ENCODE assay signal across 13 cellular contexts in genomic region chr18:57666818-57667497, GRCh38. TPM values are rescaled to one million over a fixed set of nuclear protein-coding genes. Genes with fewer than 3 reads are reported as not detected.
DNase-seq lines count a peak whose midpoint lies in the region; ATAC-seq and TF ChIP-seq lines count a peak whose summit lies in the region.
"Had no signal": no experiment of that assay in that cellular context is flagged by ENCODE, and none has a peak within 500 bp of the region (broad histone marks: within the 10 kb centered on the region; RNA-seq: fewer than 3 reads in every experiment).

No MANE protein-coding gene starts in this region.

- 83 to 95% methylated on average over 6 of the region's 6 CpGs for WGBS in sigmoid colon, 2 donors

- H3K27ac ChIP-seq in BLaER1 treated with 17β-estradiol and CSF1 and Interleukin-3, amounts not matched to agents 10 nM and 100 nM, result peak overlapping the region; percentile 60 to 81 (median 73); a peak in 21 of 22 replicates
- H3K27ac ChIP-seq in osteoblast (ENCODE audit: low read depth, low read length) (peak overlapping the region; percentile 46), sigmoid colon (peak overlapping the region in 2 of 4 donors; percentile 46 to 56)
- H3K27ac ChIP-seq: SJSA1 had no signal

- TF ChIP-seq POLR2A in sigmoid colon (IDR thresholded peaks at IDR 0.05), result no peak

- no peak for TF ChIP-seq EP300 in sigmoid colon (IDR thresholded peaks at IDR 0.05)

- no peak overlapping the region for H3K27ac Mint-ChIP-seq in stimulated activated memory B cell treated with anti-CD40 and anti-IgM and Interleukin-4, amounts not matched to agents 10 μg/mL and 1 μg/mL and 100 μg/mL, for 72 hours
- H3K27ac Mint-ChIP-seq: effector memory CD8-positive, alpha-beta T cell had no signal

- H3K27me3 ChIP-seq in BLaER1 treated with 17β-estradiol and CSF1 and Interleukin-3, amounts not matched to agents 10 nM and 100 nM, result no peaks in the 10 kb centered on the region
- H3K27me3 ChIP-seq in osteoblast (ENCODE audit: insufficient read depth, low read length) (no peaks in the 10 kb centered on the region), sigmoid colon (no peaks in the 10 kb centered on the region)
- H3K27me3 ChIP-seq: SJSA1 had no signal

- H3K4me3 ChIP-seq in BLaER1 treated with 17β-estradiol and CSF1 and Interleukin-3, amounts not matched to agents 10 nM and 100 nM, result no peak overlapping the region
- H3K4me3 ChIP-seq in osteoblast (ENCODE audit: insufficient read depth, low read length), result no peak overlapping the region
- no peak overlapping the region for H3K4me3 ChIP-seq in sigmoid colon
- H3K4me3 ChIP-seq: SJSA1 had no signal

- peaks cover 0 to 33% (median 14%) of the 10 kb centered on the region in 11 experiments; a peak in 9 of 22 replicates for H4K20me1 ChIP-seq in BLaER1 treated with 17β-estradiol and CSF1 and Interleukin-3, amounts not matched to agents 10 nM and 100 nM
- no peaks in the 10 kb centered on the region for H4K20me1 ChIP-seq in osteoblast (ENCODE audit: insufficient read depth, low read length)

- H3K4me3 Mint-ChIP-seq in stimulated activated memory B cell treated with anti-CD40 and anti-IgM and Interleukin-4, amounts not matched to agents 10 μg/mL and 1 μg/mL and 100 μg/mL, for 72 hours, result no peak overlapping the region
- H3K4me3 Mint-ChIP-seq: effector memory CD8-positive, alpha-beta T cell had no signal

- H3K36me3 Mint-ChIP-seq in stimulated activated memory B cell treated with anti-CD40 and anti-IgM and Interleukin-4, amounts not matched to agents 10 μg/mL and 1 μg/mL and 100 μg/mL, for 72 hours, result peaks cover 21% of the 10 kb centered on the region

- H3K27me3 Mint-ChIP-seq in stimulated activated memory B cell treated with anti-CD40 and anti-IgM and Interleukin-4, amounts not matched to agents 10 μg/mL and 1 μg/mL and 100 μg/mL, for 72 hours, result no peaks in the 10 kb centered on the region
- H3K27me3 Mint-ChIP-seq: effector memory CD8-positive, alpha-beta T cell had no signal

- ATAC-seq in stimulated activated memory B cell treated with anti-CD40 and anti-IgM and Interleukin-4, amounts not matched to agents 10 μg/mL and 1 μg/mL and 100 μg/mL, for 72 hours, result no peak
- ATAC-seq in GM21723 (IDR thresholded peaks at IDR 0.05; ENCODE audit: unreplicated experiment), result no peak
- ATAC-seq: effector memory CD8-positive, alpha-beta T cell had no signal

- peaks cover 2% of the 10 kb centered on the region for H3K9me3 Mint-ChIP-seq in stimulated activated memory B cell treated with anti-CD40 and anti-IgM and Interleukin-4, amounts not matched to agents 10 μg/mL and 1 μg/mL and 100 μg/mL, for 72 hours
- H3K9me3 Mint-ChIP-seq: effector memory CD8-positive, alpha-beta T cell had no signal

- peak overlapping the region in 10 of 11 experiments; percentile 32 to 87 (median 57); a peak in 19 of 22 replicates for H3K4me2 ChIP-seq in BLaER1 treated with 17β-estradiol and CSF1 and Interleukin-3, amounts not matched to agents 10 nM and 100 nM
- no peak overlapping the region for H3K4me2 ChIP-seq in osteoblast (ENCODE audit: insufficient read depth, low read length)

- intact Hi-C loops in sigmoid colon (cut with DNase I), result no loop called here

- H3K4me1 ChIP-seq in BLaER1 treated with 17β-estradiol and CSF1 and Interleukin-3, amounts not matched to agents 10 nM and 100 nM, result peaks cover 33 to 61% (median 45%) of the 10 kb centered on the region in 10 experiments
- H3K4me1 ChIP-seq in osteoblast (ENCODE audit: insufficient read depth, low read length) (peaks cover 19% of the 10 kb centered on the region), sigmoid colon (peaks cover 0 to 12% (median 3%) of the 10 kb centered on the region in 4 donors)
- H3K4me1 ChIP-seq: SJSA1 had no signal

- H3K9ac ChIP-seq in BLaER1 treated with 17β-estradiol and CSF1 and Interleukin-3, amounts not matched to agents 10 nM and 100 nM, result peak overlapping the region in 10 of 11 experiments; percentile 13 to 62 (median 56); a peak in 14 of 22 replicates

- H3K36me3 ChIP-seq in BLaER1 treated with 17β-estradiol and CSF1 and Interleukin-3, amounts not matched to agents 10 nM and 100 nM, result peaks cover 0 to 27% (median 14%) of the 10 kb centered on the region in 11 experiments; a peak in 9 of 22 replicates
- H3K36me3 ChIP-seq in osteoblast (ENCODE audit: insufficient read depth, low read length) (peaks cover 82% of the 10 kb centered on the region), sigmoid colon (peaks cover 0 to 19% (median 0%) of the 10 kb centered on the region in 4 donors)

- peaks cover 55% of the 10 kb centered on the region for H3K79me2 ChIP-seq in osteoblast (ENCODE audit: insufficient read depth, low read length)

- DNase-seq in OCI-M1 (lab: John Stamatoyannopoulos, UW) (peak; percentile 94), fibroblast of gingiva (ENCODE audit: low read depth) (peak; percentile 86), osteoblast (ENCODE audit: insufficient read length, low spot score, missing footprints) (no peak), glomerular visceral epithelial cell (ENCODE audit: extremely low spot score) (no peak), sigmoid colon (no peak)
- DNase-seq: DMS53; effector memory CD8-positive, alpha-beta T cell; mesendoderm; NCI-H1048 had no signal

- no peak overlapping the region for H2AFZ ChIP-seq in osteoblast (ENCODE audit: low read length)

- peaks cover 16 to 37% (median 26%) of the 10 kb centered on the region in 11 experiments; a peak in 21 of 22 replicates for H3K9me3 ChIP-seq in BLaER1 treated with 17β-estradiol and CSF1 and Interleukin-3, amounts not matched to agents 10 nM and 100 nM (replicated peaks in 1 of 11)
- H3K9me3 ChIP-seq in osteoblast (ENCODE audit: low read depth, low read length), result no peaks in the 10 kb centered on the region
- H3K9me3 ChIP-seq in sigmoid colon, result no peaks in the 10 kb centered on the region
- H3K9me3 ChIP-seq: SJSA1 had no signal

- TF ChIP-seq CTCF in osteoblast (IDR thresholded peaks at IDR 0.05; ENCODE audit: extremely low read depth, low read depth, low read length) (no peak), sigmoid colon (IDR thresholded peaks at IDR 0.05) (no peak)

- peaks cover 56% of the 10 kb centered on the region for H3K4me1 Mint-ChIP-seq in stimulated activated memory B cell treated with anti-CD40 and anti-IgM and Interleukin-4, amounts not matched to agents 10 μg/mL and 1 μg/mL and 100 μg/mL, for 72 hours

RNA-seq across cellular contexts. Expression of gene NARS1, which starts 45.3 kb away (rescaled TPM):
- total RNA-seq in osteoblast (190 and 222 TPM in 2 replicates), sigmoid colon (100 to 1,000 TPM in 3 of 4 donors, 10 to 100 TPM in 1; 95.0 to 111 (median 104) TPM)
- 100 to 1,000 TPM in 1 of 3 donors, 10 to 100 TPM in 2; 75.7 to 132 (median 91.3) TPM for polyA plus RNA-seq in sigmoid colon

Comparison
In these comparisons a context has a peak if more than half of its experiments do, and no peak if none do; other contexts are left out.
1. DNase-seq: peak in OCI-M1 (single experiment) and fibroblast of gingiva (single experiment); none in osteoblast (single experiment), glomerular visceral epithelial cell (single experiment) and sigmoid colon (single experiment).